ENCODE assay signal across 18 cellular contexts in genomic region chr21:14850394-14850793, GRCh38.
DNase-seq lines count a peak whose midpoint lies in the region; ATAC-seq and TF ChIP-seq lines count a peak whose summit lies in the region.
"Had no signal": no experiment of that assay in that cellular context is flagged by ENCODE, and none has a peak within 500 bp of the region (broad histone marks: within the 10 kb centered on the region; RNA-seq: fewer than 3 reads in every experiment).

No MANE protein-coding gene starts in this region.

- H3K36me3 Mint-ChIP-seq in chondrocyte (ENCODE audit: low read depth), result peaks cover 2% of the 10 kb centered on the region
- no peaks in the 10 kb centered on the region for H3K36me3 Mint-ChIP-seq in activated naive CD8-positive, alpha-beta T cell treated with anti-CD3 and anti-CD28 coated beads for 36 hours

- ATAC-seq in GM18909 (IDR thresholded peaks at IDR 0.05; ENCODE audit: poor library complexity, unreplicated experiment) (no peak), GM21786 (IDR thresholded peaks at IDR 0.05; ENCODE audit: unreplicated experiment) (no peak)
- ATAC-seq: GM12878, HepG2 had no signal

- peaks cover 10% of the 10 kb centered on the region for H3K9me3 Mint-ChIP-seq in chondrocyte (ENCODE audit: low read depth)
- H3K9me3 Mint-ChIP-seq in activated naive CD8-positive, alpha-beta T cell treated with anti-CD3 and anti-CD28 coated beads for 36 hours, result peaks cover 4% of the 10 kb centered on the region

- peaks cover 11% of the 10 kb centered on the region for H3K4me1 Mint-ChIP-seq in chondrocyte (ENCODE audit: low read depth)
- H3K4me1 Mint-ChIP-seq in activated naive CD8-positive, alpha-beta T cell treated with anti-CD3 and anti-CD28 coated beads for 36 hours, result no peaks in the 10 kb centered on the region

- DNase-seq in AG20443 (ENCODE audit: low spot score) (peak; percentile 28), HS-5 (ENCODE audit: low read depth) (peak; percentile 59), chondrocyte (ENCODE audit: low spot score) (no peak), kidney tubule cell (ENCODE audit: low spot score) (peak; percentile 14), KG1 (lab: John Stamatoyannopoulos, UW) (no peak)
- no peak for DNase-seq in activated naive CD8-positive, alpha-beta T cell treated with anti-CD3 and anti-CD28 coated beads for 36 hours
- DNase-seq: C1 segment of cervical spinal cord, COR-L47, DMS153, Karpas-422, NCI-H187 treated with DMSO at 0.1 percent for 48 hours, NCI-H446 treated with DMSO at 0.1 percent for 48 hours, Peyer's patch, SHP77 had no signal

- TF ChIP-seq CTCF in chondrocyte (IDR thresholded peaks at IDR 0.05), result no peak

- H3K27ac Mint-ChIP-seq in chondrocyte (ENCODE audit: unreplicated experiment), result peak overlapping the region; percentile 62
- no peak overlapping the region for H3K27ac Mint-ChIP-seq in activated naive CD8-positive, alpha-beta T cell treated with anti-CD3 and anti-CD28 coated beads for 36 hours

- H3K27me3 Mint-ChIP-seq in chondrocyte (ENCODE audit: low read depth), result no peaks in the 10 kb centered on the region
- H3K27me3 Mint-ChIP-seq in activated naive CD8-positive, alpha-beta T cell treated with anti-CD3 and anti-CD28 coated beads for 36 hours, result no peaks in the 10 kb centered on the region

- H3K4me3 Mint-ChIP-seq in chondrocyte (ENCODE audit: unreplicated experiment), result no peak overlapping the region
- no peak overlapping the region for H3K4me3 Mint-ChIP-seq in activated naive CD8-positive, alpha-beta T cell treated with anti-CD3 and anti-CD28 coated beads for 36 hours

Comparison
In these comparisons a context has a peak if more than half of its experiments do, and no peak if none do; other contexts are left out.
1. DNase-seq: peak in AG20443 (single experiment), HS-5 (single experiment) and kidney tubule cell (single experiment); none in chondrocyte (single experiment), KG1 (single experiment) and activated naive CD8-positive, alpha-beta T cell treated with anti-CD3 and anti-CD28 coated beads for 36 hours (single experiment).